20 cellular contexts compared by ENCODE assay signal in the genomic region with DNA sequence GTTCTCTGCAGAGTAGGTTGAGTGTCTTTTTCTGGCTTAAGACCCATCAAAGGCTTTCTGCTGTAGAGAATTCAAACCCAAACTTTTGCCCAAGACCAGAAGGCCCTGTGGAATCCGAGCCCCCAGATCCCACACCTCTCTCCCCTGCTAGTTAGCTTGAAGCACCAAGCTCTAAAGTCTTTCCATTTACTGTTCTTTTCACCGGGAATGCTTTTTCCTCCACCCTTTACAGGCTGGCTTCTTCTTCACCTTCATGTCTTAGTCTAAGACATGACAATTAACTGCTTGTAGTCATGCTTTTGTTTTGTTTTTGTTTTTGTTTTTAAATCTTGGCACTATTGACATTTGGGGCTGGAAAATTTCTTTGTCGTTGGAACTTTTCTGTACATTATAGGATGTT. TPM values are rescaled to one million over a fixed set of nuclear protein-coding genes. Genes with fewer than 3 reads are reported as not detected.
A peak's percentile ranks its signal among the peaks of the same experiment; 100 is the strongest.
DNase-seq lines count a peak whose midpoint lies in the region; ATAC-seq and TF ChIP-seq lines count a peak whose summit lies in the region.
"Had no signal": no experiment of that assay in that cellular context is flagged by ENCODE, and none has a peak within 500 bp of the region (broad histone marks: within the 10 kb centered on the region; RNA-seq: fewer than 3 reads in every experiment).

No MANE protein-coding gene starts in this region.

- no peak for TF ChIP-seq EP300 in suprapubic skin (IDR thresholded peaks at IDR 0.05)

- intact Hi-C loops in Calu3 (cut with micrococcal nuclease; ENCODE audit: unreplicated experiment): loop anchor here (2.0 to 5.0 kb wide), 2 partner anchors 16 to 53 kb away; partner anchors contain the start of gene HSD17B2

- H3K4me1 Mint-ChIP-seq in Calu3 (ENCODE audit: low read depth, unreplicated experiment): peaks cover 34% of the 10 kb centered on the region
- H3K4me1 Mint-ChIP-seq: CD8-positive, alpha-beta memory T cell; GM23338 had no signal

- H3K36me3 ChIP-seq in mucosa of rectum (ENCODE audit: control insufficient read depth in 2 of 2, insufficient read depth in 2 of 2, low read length in 2 of 2) (peaks cover 0 to 2% of the 10 kb centered on the region in 2 donors), suprapubic skin (no peaks in the 10 kb centered on the region)
- H3K36me3 ChIP-seq: BLaER1 had no signal

- peak overlapping the region; percentile 32 for H3K27ac Mint-ChIP-seq in Calu3 (ENCODE audit: unreplicated experiment)
- H3K27ac Mint-ChIP-seq: CD8-positive, alpha-beta memory T cell; GM23338 had no signal

- peak overlapping the region in 1 of 2 donors; percentile 32 for H3K4me3 ChIP-seq in mucosa of rectum (ENCODE audit: low read length in 2 of 2)
- no peak overlapping the region for H3K4me3 ChIP-seq in suprapubic skin
- H3K4me3 ChIP-seq: BLaER1, GM12878, GM23338 had no signal

- H3K4me1 ChIP-seq in mucosa of rectum (ENCODE audit: control insufficient read depth in 2 of 2, insufficient read depth in 2 of 2, low read length in 2 of 2): peaks cover 23 to 45% of the 10 kb centered on the region in 2 donors
- peaks cover 19% of the 10 kb centered on the region for H3K4me1 ChIP-seq in suprapubic skin
- H3K4me1 ChIP-seq: BLaER1 had no signal

- BruUV-seq in Calu3 (replicated peaks; lab: Mats Ljungman, UMichigan): no TSS peak

- no peak for TF ChIP-seq POLR2A in suprapubic skin (IDR thresholded peaks at IDR 0.05)

- no peaks in the 10 kb centered on the region for H3K27me3 ChIP-seq in mucosa of rectum (ENCODE audit: control insufficient read depth in 2 of 2, insufficient read depth in 2 of 2, low read length in 2 of 2)
- H3K27me3 ChIP-seq in suprapubic skin: no peaks in the 10 kb centered on the region
- H3K27me3 ChIP-seq: BLaER1 had no signal

- peak overlapping the region; percentile 31 to 50 for H3K27ac ChIP-seq in mucosa of rectum (ENCODE audit: low read depth in 2 of 2, low read length in 2 of 2)
- H3K27ac ChIP-seq in suprapubic skin: peak overlapping the region; percentile 71
- no peak overlapping the region for H3K27ac ChIP-seq in RWPE1
- H3K27ac ChIP-seq: BLaER1, HL-60 had no signal

- no peaks in the 10 kb centered on the region for H3K9me3 ChIP-seq in mucosa of rectum (ENCODE audit: control insufficient read depth in 2 of 2, low read length in 2 of 2)
- no peaks in the 10 kb centered on the region for H3K9me3 ChIP-seq in suprapubic skin
- H3K9me3 ChIP-seq: BLaER1 had no signal

- TF ChIP-seq CTCF in Calu3 (IDR thresholded peaks at IDR 0.05; ENCODE audit: unreplicated experiment): no peak
- no peak for TF ChIP-seq CTCF in suprapubic skin (IDR thresholded peaks at IDR 0.05)
- no peak for TF ChIP-seq CTCF in RWPE1 (conservative IDR thresholded peaks at IDR 0.05; ENCODE audit: low read depth)

- ATAC-seq in left lobe of liver: peak; percentile 2
- no peak for ATAC-seq in HG03520 (IDR thresholded peaks at IDR 0.05; ENCODE audit: unreplicated experiment)
- ATAC-seq in HG02678 (IDR thresholded peaks at IDR 0.05; ENCODE audit: unreplicated experiment): no peak
- ATAC-seq: GM12878, GM23338 had no signal

- H3K9me3 Mint-ChIP-seq in Calu3 (ENCODE audit: low read depth, unreplicated experiment): no peaks in the 10 kb centered on the region
- H3K9me3 Mint-ChIP-seq: CD8-positive, alpha-beta memory T cell; GM23338 had no signal

- DNase-seq in Calu3 (no peak), left lobe of liver (ENCODE audit: low spot score) (no peak), suprapubic skin (ENCODE audit: low spot score in 2 of 2) (peak in 1 of 2 donors; percentile 11), GM19238 (ENCODE audit: insufficient read length, low spot score) (no peak), RWPE1 (ENCODE audit: low spot score) (no peak)
- DNase-seq: 8988T; AML-193; CD8-positive, alpha-beta memory T cell; DMS 273 treated with DMSO at 0.1 percent for 48 hours; DMS79; H7; IMR-90 had no signal

- POLR2A ChIA-PET in RWPE1 (lab: Yijun Ruan, JAX; ENCODE audit: low non-redundant PET): no interaction called here

- H3K27me3 Mint-ChIP-seq in Calu3 (ENCODE audit: unreplicated experiment): no peaks in the 10 kb centered on the region

- 64% methylated on average over 3 of the region's 3 CpGs for WGBS in suprapubic skin

- H3K9ac ChIP-seq in mucosa of rectum (ENCODE audit: low read depth in 1 of 2, low read length in 2 of 2): no peak overlapping the region
- H3K9ac ChIP-seq: BLaER1 had no signal

- H3K4me3 Mint-ChIP-seq in Calu3 (ENCODE audit: low read depth, unreplicated experiment): peak overlapping the region; percentile 3
- H3K4me3 Mint-ChIP-seq: CD8-positive, alpha-beta memory T cell; GM23338 had no signal

- CTCF ChIA-PET in Calu3 (lab: Charles Lee): interaction anchor here (0.9 to 1.6 kb wide), 2 partner anchors 16 to 53 kb away, joined by 4 to 6 read pairs; partner anchors contain the start of gene HSD17B2
- CTCF ChIA-PET in RWPE1 (lab: Yijun Ruan, JAX): no interaction called here

- H3K36me3 Mint-ChIP-seq in Calu3 (ENCODE audit: insufficient read depth, unreplicated experiment): no peaks in the 10 kb centered on the region
- H3K36me3 Mint-ChIP-seq: CD8-positive, alpha-beta memory T cell had no signal

RNA-seq across cellular contexts. Expression of gene HSD17B2, which starts 15.5 kb away (rescaled TPM):
- 16.2 and 16.9 TPM in 2 replicates for total RNA-seq in Calu3 (2022)
- 82.7 TPM for total RNA-seq in left lobe of liver
- total RNA-seq in suprapubic skin: 10 to 100 TPM in 1 of 4 donors, 1 to 10 TPM in 3; 2.7 to 10.6 (median 4.0) TPM
- total RNA-seq: CD8-positive, alpha-beta memory T cell; GM12878; GM23338; H7 had no signal

RNA-seq across cellular contexts. Expression of gene SDR42E1, which starts 39.2 kb away (rescaled TPM):
- total RNA-seq in Calu3 (2022) (33.0 and 34.3 TPM in 2 replicates), left lobe of liver (4.1 TPM), suprapubic skin (10 to 100 TPM; 21.5 to 34.6 (median 28.3) TPM)
- total RNA-seq: G401 had no signal
